ENCODE assay signal across 11 cellular contexts in the genomic region with DNA sequence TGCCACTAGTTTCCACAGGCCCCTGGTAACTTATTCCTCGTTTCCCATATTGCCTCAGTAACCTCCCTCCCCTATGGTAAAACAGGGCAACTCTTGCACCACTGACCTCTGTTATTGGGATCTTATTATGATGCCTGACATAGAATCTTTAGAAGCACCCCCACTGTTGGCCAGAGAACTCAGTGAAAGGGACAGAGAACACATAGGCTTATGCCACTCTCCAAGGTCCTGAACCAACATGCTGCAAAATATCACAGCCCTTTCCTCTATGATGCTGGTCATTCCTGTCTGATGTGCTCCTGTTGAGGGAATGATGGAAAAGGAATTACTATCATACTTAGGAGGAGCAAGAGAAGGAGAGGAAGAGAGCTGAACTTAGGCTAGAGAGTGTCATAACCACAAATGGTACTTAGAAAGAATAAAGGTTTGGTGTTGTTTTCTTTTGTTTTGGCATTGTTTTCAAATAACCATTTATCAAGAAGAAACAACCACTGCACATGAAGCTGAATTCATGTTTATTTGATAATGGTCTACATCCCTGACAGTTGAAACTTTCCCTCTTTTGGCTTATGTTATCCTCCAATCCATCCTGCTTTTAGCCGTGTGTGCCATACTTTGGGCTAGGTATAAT.
A peak's percentile ranks its signal among the peaks of the same experiment; 100 is the strongest.
DNase-seq lines count a peak whose midpoint lies in the region; TF ChIP-seq lines count a peak whose summit lies in the region.
"Had no signal": no experiment of that assay in that cellular context is flagged by ENCODE, and none has a peak within 500 bp of the region (broad histone marks: within the 10 kb centered on the region; RNA-seq: fewer than 3 reads in every experiment).

No MANE protein-coding gene starts in this region.

- POLR2A ChIA-PET in CD4-positive, alpha-beta memory T cell (lab: Charles Lee; ENCODE audit: partially characterized antibody), result no interaction called here

- H3K4me1 Mint-ChIP-seq in nephron progenitor cell, result no peaks in the 10 kb centered on the region
- no peaks in the 10 kb centered on the region for H3K4me1 Mint-ChIP-seq in CD4-positive, alpha-beta memory T cell
- H3K4me1 Mint-ChIP-seq: nephron had no signal

- no peaks in the 10 kb centered on the region for H3K36me3 ChIP-seq in CD4-positive, alpha-beta memory T cell (ENCODE audit: insufficient read depth, low read length)
- H3K36me3 ChIP-seq: SJSA1 had no signal

- TF ChIP-seq CTCF in GM20000 (IDR thresholded peaks at IDR 0.05; ENCODE audit: extremely low read depth, missing control alignments), result no peak
- TF ChIP-seq CTCF in nephron progenitor cell (IDR thresholded peaks at IDR 0.05), result no peak
- TF ChIP-seq CTCF in dorsolateral prefrontal cortex (IDR thresholded peaks at IDR 0.05 in 54 of 56, conservative IDR thresholded peaks at IDR 0.05 in 2 of 56; ENCODE audit: low read depth in 1 of 56, partially characterized antibody in 56 of 56), result no peak

- no peaks in the 10 kb centered on the region for H3K4me1 ChIP-seq in CD4-positive, alpha-beta memory T cell (ENCODE audit: insufficient read depth, low read length)
- H3K4me1 ChIP-seq: SJSA1 had no signal

- CTCF ChIA-PET in CD4-positive, alpha-beta memory T cell (lab: Charles Lee; ENCODE audit: partially characterized antibody), result no interaction called here

- no peak overlapping the region for H3K27ac Mint-ChIP-seq in nephron progenitor cell
- no peak overlapping the region for H3K27ac Mint-ChIP-seq in CD4-positive, alpha-beta memory T cell
- H3K27ac Mint-ChIP-seq: HFFc6, nephron had no signal

- no peak overlapping the region for H3K27ac ChIP-seq in dorsolateral prefrontal cortex
- H3K27ac ChIP-seq in CD4-positive, alpha-beta memory T cell (ENCODE audit: low read depth, low read length), result no peak overlapping the region
- H3K27ac ChIP-seq: SJSA1 had no signal

- no peaks in the 10 kb centered on the region for H3K9me3 ChIP-seq in CD4-positive, alpha-beta memory T cell (ENCODE audit: control insufficient read depth in 1 of 2, low read length in 2 of 2)
- H3K9me3 ChIP-seq: SJSA1 had no signal

- DNase-seq in GM20000 (ENCODE audit: low spot score), result peak; percentile 34
- peak; percentile 13 for DNase-seq in MV-4-11 (lab: John Stamatoyannopoulos, UW)
- peak; percentile 36 for DNase-seq in dermis blood vessel endothelial cell
- DNase-seq in nephron progenitor cell, result peak; percentile 64
- DNase-seq in NCI-H774 (lab: John Stamatoyannopoulos, UW), result no peak
- DNase-seq in dorsolateral prefrontal cortex, result no peak
- no peak for DNase-seq in CD4-positive, alpha-beta memory T cell
- DNase-seq in retina, result no peak
- DNase-seq: HFFc6 had no signal

- H3K4me3 ChIP-seq in dorsolateral prefrontal cortex, result no peak overlapping the region
- no peak overlapping the region for H3K4me3 ChIP-seq in CD4-positive, alpha-beta memory T cell (ENCODE audit: low read length in 2 of 2)
- H3K4me3 ChIP-seq: SJSA1 had no signal

- H3K9me3 Mint-ChIP-seq in nephron progenitor cell, result no peaks in the 10 kb centered on the region
- peaks cover 0 to 7% (median 2%) of the 10 kb centered on the region in 8 donors for H3K9me3 Mint-ChIP-seq in CD4-positive, alpha-beta memory T cell
- H3K9me3 Mint-ChIP-seq: nephron had no signal

- no peak overlapping the region for H3K4me3 Mint-ChIP-seq in nephron progenitor cell
- H3K4me3 Mint-ChIP-seq in CD4-positive, alpha-beta memory T cell, result no peak overlapping the region
- H3K4me3 Mint-ChIP-seq: HFFc6, nephron had no signal

- no peaks in the 10 kb centered on the region for H3K27me3 ChIP-seq in dorsolateral prefrontal cortex
- H3K27me3 ChIP-seq in CD4-positive, alpha-beta memory T cell (ENCODE audit: insufficient read depth, low read length), result no peaks in the 10 kb centered on the region
- H3K27me3 ChIP-seq: SJSA1 had no signal

- intact Hi-C loops in dorsolateral prefrontal cortex (cut with DNase I), result no loop called here
- intact Hi-C loops in CD4-positive, alpha-beta memory T cell (cut with micrococcal nuclease), result no loop called here

- H3K36me3 Mint-ChIP-seq in nephron progenitor cell (ENCODE audit: low read depth), result no peaks in the 10 kb centered on the region
- H3K36me3 Mint-ChIP-seq in CD4-positive, alpha-beta memory T cell, result no peaks in the 10 kb centered on the region

- peaks cover 17% of the 10 kb centered on the region for H3K27me3 Mint-ChIP-seq in nephron progenitor cell (ENCODE audit: low read depth, poor library complexity)
- peaks cover 0 to 2% of the 10 kb centered on the region in 2 donors for H3K27me3 Mint-ChIP-seq in CD4-positive, alpha-beta memory T cell

Comparison
In these comparisons a context has a peak if more than half of its experiments do, and no peak if none do; other contexts are left out.
1. DNase-seq: peak in GM20000 (single experiment), MV-4-11 (single experiment), dermis blood vessel endothelial cell (single experiment) and nephron progenitor cell (single experiment); none in NCI-H774 (single experiment), dorsolateral prefrontal cortex (0 of 10), CD4-positive, alpha-beta memory T cell (0 of 5) and retina (single experiment).